In the genomic region with DNA sequence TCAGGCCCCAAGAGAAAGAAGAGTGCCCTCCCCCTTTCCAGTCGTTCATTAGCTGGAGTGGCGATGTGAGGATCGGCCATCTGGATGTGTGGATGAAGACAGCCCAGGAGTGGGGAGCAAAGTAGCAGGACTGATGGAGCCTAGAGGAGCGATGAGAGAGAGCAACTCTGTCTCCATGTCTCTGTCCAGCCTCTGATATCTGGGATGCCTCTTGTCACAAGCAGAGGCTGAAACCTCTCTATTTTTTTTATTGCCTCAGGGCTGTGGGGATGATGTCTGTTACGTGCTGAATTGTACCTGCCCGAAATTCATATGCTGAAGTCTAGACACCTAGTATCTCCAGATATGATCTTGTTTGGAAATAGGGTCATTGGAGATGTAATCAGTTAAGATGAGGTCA, we compare ENCODE assay signal across 1 cellular context.
TF ChIP-seq lines count a peak whose summit lies in the region.

No MANE protein-coding gene starts in this region.

TF ChIP-seq in liver, 16 proteins besides CTCF, POLR2A, EP300 and RAD21 (continued from another document):
- TF ChIP-seq, protein P1, sequence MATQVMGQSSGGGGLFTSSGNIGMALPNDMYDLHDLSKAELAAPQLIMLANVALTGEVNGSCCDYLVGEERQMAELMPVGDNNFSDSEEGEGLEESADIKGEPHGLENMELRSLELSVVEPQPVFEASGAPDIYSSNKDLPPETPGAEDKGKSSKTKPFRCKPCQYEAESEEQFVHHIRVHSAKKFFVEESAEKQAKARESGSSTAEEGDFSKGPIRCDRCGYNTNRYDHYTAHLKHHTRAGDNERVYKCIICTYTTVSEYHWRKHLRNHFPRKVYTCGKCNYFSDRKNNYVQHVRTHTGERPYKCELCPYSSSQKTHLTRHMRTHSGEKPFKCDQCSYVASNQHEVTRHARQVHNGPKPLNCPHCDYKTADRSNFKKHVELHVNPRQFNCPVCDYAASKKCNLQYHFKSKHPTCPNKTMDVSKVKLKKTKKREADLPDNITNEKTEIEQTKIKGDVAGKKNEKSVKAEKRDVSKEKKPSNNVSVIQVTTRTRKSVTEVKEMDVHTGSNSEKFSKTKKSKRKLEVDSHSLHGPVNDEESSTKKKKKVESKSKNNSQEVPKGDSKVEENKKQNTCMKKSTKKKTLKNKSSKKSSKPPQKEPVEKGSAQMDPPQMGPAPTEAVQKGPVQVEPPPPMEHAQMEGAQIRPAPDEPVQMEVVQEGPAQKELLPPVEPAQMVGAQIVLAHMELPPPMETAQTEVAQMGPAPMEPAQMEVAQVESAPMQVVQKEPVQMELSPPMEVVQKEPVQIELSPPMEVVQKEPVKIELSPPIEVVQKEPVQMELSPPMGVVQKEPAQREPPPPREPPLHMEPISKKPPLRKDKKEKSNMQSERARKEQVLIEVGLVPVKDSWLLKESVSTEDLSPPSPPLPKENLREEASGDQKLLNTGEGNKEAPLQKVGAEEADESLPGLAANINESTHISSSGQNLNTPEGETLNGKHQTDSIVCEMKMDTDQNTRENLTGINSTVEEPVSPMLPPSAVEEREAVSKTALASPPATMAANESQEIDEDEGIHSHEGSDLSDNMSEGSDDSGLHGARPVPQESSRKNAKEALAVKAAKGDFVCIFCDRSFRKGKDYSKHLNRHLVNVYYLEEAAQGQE (IDR thresholded peaks at IDR 0.05) = no peak
- TF ChIP-seq HNF4A (conservative IDR thresholded peaks at IDR 0.05) (no peak), JUND (IDR thresholded peaks at IDR 0.05) (no peak), GABPA (IDR thresholded peaks at IDR 0.05 in 1 of 2, conservative IDR thresholded peaks at IDR 0.05 in 1 of 2) (no peak), FOXA1 (IDR thresholded peaks at IDR 0.05) (no peak), NR2F2 (IDR thresholded peaks at IDR 0.05) (no peak)
- TF ChIP-seq, protein P2, sequence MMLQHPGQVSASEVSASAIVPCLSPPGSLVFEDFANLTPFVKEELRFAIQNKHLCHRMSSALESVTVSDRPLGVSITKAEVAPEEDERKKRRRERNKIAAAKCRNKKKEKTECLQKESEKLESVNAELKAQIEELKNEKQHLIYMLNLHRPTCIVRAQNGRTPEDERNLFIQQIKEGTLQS (IDR thresholded peaks at IDR 0.05) = no peak
- TF ChIP-seq, protein P3, sequence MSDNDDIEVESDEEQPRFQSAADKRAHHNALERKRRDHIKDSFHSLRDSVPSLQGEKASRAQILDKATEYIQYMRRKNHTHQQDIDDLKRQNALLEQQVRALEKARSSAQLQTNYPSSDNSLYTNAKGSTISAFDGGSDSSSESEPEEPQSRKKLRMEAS (IDR thresholded peaks at IDR 0.05) = no peak
